ENCODE assay signal across 9 cellular contexts in the genomic region with DNA sequence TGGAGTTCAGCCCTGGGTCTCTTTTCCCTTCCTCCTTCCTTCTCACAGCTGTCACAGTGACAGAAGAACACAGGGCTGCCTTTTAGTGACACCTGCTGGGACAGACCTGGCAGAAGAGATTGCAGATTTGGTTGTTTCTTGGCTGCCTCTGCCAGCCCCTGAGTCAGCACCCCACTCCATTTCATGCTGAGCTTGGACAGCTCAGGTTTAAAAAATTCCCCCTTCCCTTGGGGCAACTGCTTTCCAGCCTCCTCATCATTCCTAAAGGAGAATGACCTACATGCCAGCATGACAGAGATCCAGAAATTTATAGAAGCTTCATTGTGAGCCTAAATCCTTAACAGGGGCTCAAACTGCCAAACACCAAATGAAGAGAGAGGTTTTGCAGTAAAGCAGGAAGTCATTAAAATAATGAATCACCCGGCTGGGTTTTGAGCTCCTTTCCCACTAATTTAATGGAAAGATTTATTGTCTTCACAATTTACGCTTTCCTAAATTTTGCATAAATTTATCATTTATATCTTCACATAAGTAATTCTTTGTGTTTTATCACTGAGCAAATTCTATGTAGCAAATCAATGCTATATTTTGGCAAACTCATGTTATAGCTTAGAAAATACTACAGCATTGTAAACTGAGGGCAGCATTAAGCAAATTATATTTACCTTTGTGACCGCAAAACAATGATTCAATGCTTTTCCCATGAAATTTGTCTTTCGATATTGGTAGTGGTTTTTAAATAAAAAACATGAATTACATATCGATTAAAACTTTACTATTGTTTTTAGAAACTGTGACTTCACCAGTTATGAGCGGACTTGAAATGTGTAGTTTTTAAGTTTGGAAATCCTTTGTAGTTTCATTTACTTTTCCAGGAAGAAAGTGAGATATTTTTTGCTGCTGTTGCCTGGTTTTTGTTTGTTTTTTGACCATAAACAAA.
DNase-seq lines count a peak whose midpoint lies in the region; ATAC-seq, FAIRE-seq and TF ChIP-seq lines count a peak whose summit lies in the region.
"Had no signal": no experiment of that assay in that cellular context is flagged by ENCODE, and none has a peak within 500 bp of the region (broad histone marks: within the 10 kb centered on the region; RNA-seq: fewer than 3 reads in every experiment).

No MANE protein-coding gene starts in this region.

- H3K4me1 Mint-ChIP-seq in astrocyte (ENCODE audit: low read depth, unreplicated experiment): peaks cover 11% of the 10 kb centered on the region
- H3K4me1 Mint-ChIP-seq: memory B cell had no signal

- H3K27me3 ChIP-seq in DND-41 (ENCODE audit: insufficient read depth, low read length, poor library complexity) (no peaks in the 10 kb centered on the region), astrocyte (ENCODE audit: insufficient read depth, low read length) (no peaks in the 10 kb centered on the region)

- H4K20me1 ChIP-seq in DND-41 (ENCODE audit: insufficient read depth, low read length) (no peaks in the 10 kb centered on the region), astrocyte (ENCODE audit: insufficient read depth, low read length) (no peaks in the 10 kb centered on the region)

- H3K9me3 ChIP-seq in DND-41 (ENCODE audit: insufficient read depth, low read length, severe bottlenecking): no peaks in the 10 kb centered on the region
- no peaks in the 10 kb centered on the region for H3K9me3 ChIP-seq in astrocyte (ENCODE audit: insufficient read depth, low read depth, low read length)
- H3K9me3 ChIP-seq in kidney (ENCODE audit: control insufficient read depth in 1 of 2, low read length in 2 of 2): no peaks in the 10 kb centered on the region

- H3K27me3 Mint-ChIP-seq in astrocyte (ENCODE audit: low read depth, unreplicated experiment): no peaks in the 10 kb centered on the region
- H3K27me3 Mint-ChIP-seq: memory B cell had no signal

- no peaks in the 10 kb centered on the region for H3K9me3 Mint-ChIP-seq in astrocyte (ENCODE audit: unreplicated experiment)
- H3K9me3 Mint-ChIP-seq: memory B cell had no signal

- H2AFZ ChIP-seq in DND-41 (ENCODE audit: low read depth, low read length) (0 out of 2 replicates have a peak overlapping the region, but pooled peaks have one; percentile 64), astrocyte (ENCODE audit: low read depth, low read length) (no peak overlapping the region)

- H3K36me3 ChIP-seq in DND-41 (ENCODE audit: insufficient read depth, low read length) (no peaks in the 10 kb centered on the region), astrocyte (ENCODE audit: insufficient read depth, low read length) (no peaks in the 10 kb centered on the region), kidney (ENCODE audit: control insufficient read depth in 1 of 2, insufficient read depth in 2 of 2, low read length in 2 of 2) (no peaks in the 10 kb centered on the region)

- ATAC-seq in DND-41 (ENCODE audit: insufficient read depth, low read depth) (no peak), GM18873 (IDR thresholded peaks at IDR 0.05; ENCODE audit: low FRiP score, unreplicated experiment) (no peak), GM19452 (IDR thresholded peaks at IDR 0.05; ENCODE audit: unreplicated experiment) (no peak), HG03432 (IDR thresholded peaks at IDR 0.05; ENCODE audit: unreplicated experiment) (no peak)

- no peaks in the 10 kb centered on the region for H3K36me3 Mint-ChIP-seq in astrocyte (ENCODE audit: low read depth, unreplicated experiment)
- H3K36me3 Mint-ChIP-seq: memory B cell had no signal

- DNase-seq in DND-41 (no peak), NCI-H1694 (lab: John Stamatoyannopoulos, UW) (peak; percentile 82), astrocyte (ENCODE audit: low read depth) (peak; percentile 73), kidney glomerular epithelial cell (lab: John Stamatoyannopoulos, UW) (peak; percentile 93), kidney (no peak)

- H3K4me3 Mint-ChIP-seq in astrocyte (ENCODE audit: unreplicated experiment): no peak overlapping the region
- H3K4me3 Mint-ChIP-seq: memory B cell had no signal

- H3K4me1 ChIP-seq in DND-41 (ENCODE audit: insufficient read depth, low read length) (peaks cover 7% of the 10 kb centered on the region), astrocyte (ENCODE audit: insufficient read depth, low read length) (peaks cover 12% of the 10 kb centered on the region), kidney (ENCODE audit: control insufficient read depth in 1 of 2, insufficient read depth in 1 of 2, low read depth in 1 of 2, low read length in 2 of 2) (no peaks in the 10 kb centered on the region)

- H3K9ac ChIP-seq in DND-41 (ENCODE audit: low read depth, low read length) (no peak overlapping the region), astrocyte (ENCODE audit: low read length) (no peak overlapping the region), kidney (ENCODE audit: low read length in 2 of 2) (no peak overlapping the region)

- intact Hi-C loops in kidney (cut with DNase I): loop anchor here (10.0 kb wide), 1 partner anchor 101 kb away; no protein-coding TSS in a partner anchor

- peak overlapping the region; percentile 6 for H3K27ac Mint-ChIP-seq in astrocyte (ENCODE audit: unreplicated experiment)
- H3K27ac Mint-ChIP-seq: memory B cell had no signal

- H3K4me3 ChIP-seq in DND-41 (ENCODE audit: low read depth in 1 of 2, low read length in 2 of 2) (no peak overlapping the region), astrocyte (ENCODE audit: insufficient read depth, low read depth, low read length) (no peak overlapping the region), kidney (ENCODE audit: low read length in 2 of 2) (no peak overlapping the region)

- H3K79me2 ChIP-seq in DND-41 (ENCODE audit: insufficient read depth, low read length): no peaks in the 10 kb centered on the region
- no peaks in the 10 kb centered on the region for H3K79me2 ChIP-seq in astrocyte (ENCODE audit: insufficient read depth, low read length)

- H3K27ac ChIP-seq in DND-41 (ENCODE audit: low read length) (no peak overlapping the region; the same call in 1 of the 2 replicates), astrocyte (ENCODE audit: low read depth, low read length) (peak overlapping the region; percentile 15), kidney (ENCODE audit: low read depth in 2 of 2, low read length in 2 of 2) (no peak overlapping the region)

- TF ChIP-seq CTCF in DND-41 (IDR thresholded peaks at IDR 0.05; ENCODE audit: borderline replicate concordance, extremely low read depth, low read length, poor library complexity, severe bottlenecking): peak; percentile 61
- TF ChIP-seq CTCF in astrocyte (IDR thresholded peaks at IDR 0.05; ENCODE audit: insufficient read depth, low read depth, low read length): peak; percentile 35
- TF ChIP-seq CTCF in kidney (IDR thresholded peaks at IDR 0.05; ENCODE audit: borderline replicate concordance, extremely low read depth, insufficient read depth): no peak

- peak; percentile 90 for FAIRE-seq in astrocyte (lab: Jason Lieb, UNC)
- no peak for FAIRE-seq in kidney (lab: Jason Lieb, UNC)

- H3K4me2 ChIP-seq in DND-41 (ENCODE audit: insufficient read depth, low read length) (no peak overlapping the region), astrocyte (ENCODE audit: low read length) (peak overlapping the region; percentile 46)

Comparison
In these comparisons a context has a peak if more than half of its experiments do, and no peak if none do; other contexts are left out.
1. DNase-seq: peak in NCI-H1694 (single experiment), astrocyte (single experiment) and kidney glomerular epithelial cell (single experiment); none in DND-41 (single experiment) and kidney (single experiment).